In genomic region chr1:43956234-43956633, GRCh38 we compare ENCODE assay signal across 15 cellular contexts. TPM values are rescaled to one million over a fixed set of nuclear protein-coding genes. Genes with fewer than 3 reads are reported as not detected.
DNase-seq lines count a peak whose midpoint lies in the region; ATAC-seq and TF ChIP-seq lines count a peak whose summit lies in the region.
"Had no signal": no experiment of that assay in that cellular context is flagged by ENCODE, and none has a peak within 500 bp of the region (broad histone marks: within the 10 kb centered on the region; RNA-seq: fewer than 3 reads in every experiment).

No MANE protein-coding gene starts in this region.

- H3K4me3 ChIP-seq in dorsolateral prefrontal cortex = no peak overlapping the region
- H3K4me3 ChIP-seq in aorta (ENCODE audit: low read length in 2 of 2) = no peak overlapping the region
- H3K4me3 ChIP-seq: GM23248 had no signal

- H3K27me3 ChIP-seq in dorsolateral prefrontal cortex (no peaks in the 10 kb centered on the region), aorta (ENCODE audit: control insufficient read depth in 1 of 2, insufficient read depth in 2 of 2, low read length in 1 of 2) (no peaks in the 10 kb centered on the region)

- WGBS in aorta, 2 donors = 94 to 95% methylated on average over 8 of the region's 8 CpGs

- no peak for ATAC-seq in aorta (ENCODE audit: low FRiP score)
- ATAC-seq: HCT116 had no signal

- H3K36me3 ChIP-seq in aorta (ENCODE audit: control insufficient read depth in 1 of 2, insufficient read depth in 2 of 2, low read length in 1 of 2) = peaks cover 0 to 19% of the 10 kb centered on the region in 2 donors

- H3K27ac ChIP-seq in caudate nucleus (ENCODE audit: low read depth, low read length) (peak overlapping the region; percentile 99), dorsolateral prefrontal cortex (peak overlapping the region in 58 of 59 donors; percentile 88 to 100 (median 99)), temporal lobe (ENCODE audit: low read depth, low read length) (peak overlapping the region; percentile 100), aorta (ENCODE audit: low read depth in 1 of 2, low read length in 2 of 2) (no peak overlapping the region)
- H3K27ac ChIP-seq: GM23248 had no signal

- no peaks in the 10 kb centered on the region for H3K9me3 ChIP-seq in aorta (ENCODE audit: control insufficient read depth, low read length)

- no peaks in the 10 kb centered on the region for H3K4me1 ChIP-seq in aorta (ENCODE audit: control insufficient read depth in 1 of 2, insufficient read depth in 2 of 2, low read length in 2 of 2)

- TF ChIP-seq CTCF in dorsolateral prefrontal cortex (IDR thresholded peaks at IDR 0.05 in 54 of 56, conservative IDR thresholded peaks at IDR 0.05 in 2 of 56; ENCODE audit: low read depth in 1 of 56, partially characterized antibody in 56 of 56) = no peak

- DNase-seq in caudate nucleus (lab: John Stamatoyannopoulos, UW) (no peak), dorsolateral prefrontal cortex (no peak), NOMO-1 treated with dmso at 0.1 percent for 144 hours (lab: John Stamatoyannopoulos, UW; ENCODE audit: unreplicated experiment) (no peak), NCI-H2107 (lab: John Stamatoyannopoulos, UW) (no peak), aorta (no peak)
- DNase-seq: C1 segment of cervical spinal cord; Calu3; CD4-positive, alpha-beta memory T cell; COR-L47; DND-41; GM23248; H9 had no signal

- intact Hi-C loops in dorsolateral prefrontal cortex (cut with DNase I) = no loop called here
- intact Hi-C loops in aorta (cut with DNase I) = no loop called here

RNA-seq across cellular contexts. Expression of gene IPO13, which starts 9.5 kb away (rescaled TPM):
- 100 to 1,000 TPM in 51 of 120 experiments, 10 to 100 TPM in 69; 48.0 to 243 (median 94.5) TPM for total RNA-seq in dorsolateral prefrontal cortex
- 14.0 TPM for total RNA-seq in temporal lobe
- 10 to 100 TPM; 19.4 to 22.5 TPM for total RNA-seq in aorta
- 10 to 100 TPM in 1 of 2 donors, 1 to 10 TPM in 1; 9.8 to 29.2 TPM for polyA plus RNA-seq in aorta

RNA-seq across cellular contexts. Expression of gene DPH2, which starts 13.6 kb away (rescaled TPM):
- 10 to 100 TPM; 12.0 to 31.1 (median 20.7) TPM for total RNA-seq in dorsolateral prefrontal cortex
- 12.3 TPM for total RNA-seq in temporal lobe
- 10 to 100 TPM; 11.8 to 14.7 TPM for total RNA-seq in aorta
- polyA plus RNA-seq in aorta = 10 to 100 TPM in 1 of 2 donors, 1 to 10 TPM in 1; 6.0 to 15.8 TPM

RNA-seq across cellular contexts. Expression of gene ATP6V0B, which starts 18.5 kb away (rescaled TPM):
- 100 to 1,000 TPM; 112 to 276 (median 202) TPM for total RNA-seq in dorsolateral prefrontal cortex
- total RNA-seq in temporal lobe = 102 TPM
- 10 to 100 TPM; 77.9 to 79.8 TPM for total RNA-seq in aorta
- 100 to 1,000 TPM; 109 to 119 TPM for polyA plus RNA-seq in aorta

RNA-seq across cellular contexts. Expression of gene ARTN, which starts 22.6 kb away (rescaled TPM):
- 1 to 10 TPM in 86 of 120 experiments, under 1 TPM in 30, not detected in 4; 0.28 to 6.5 (median 1.4) TPM for total RNA-seq in dorsolateral prefrontal cortex
- total RNA-seq in temporal lobe = 0.49 TPM
- 1 to 10 TPM; 1.8 to 4.9 TPM for total RNA-seq in aorta
- polyA plus RNA-seq in aorta = 1 to 10 TPM in 1 of 2 donors, not detected in 1; 2.1 TPM
- total RNA-seq: A172 had no signal
- polyA plus RNA-seq: CD4-positive, alpha-beta memory T cell; GM23248 had no signal

RNA-seq across cellular contexts. Expression of gene B4GALT2, which starts 22.8 kb away (rescaled TPM):
- total RNA-seq in dorsolateral prefrontal cortex (10 to 100 TPM; 33.5 to 97.8 (median 48.8) TPM), temporal lobe (50.4 TPM), aorta (10 to 100 TPM; 31.8 to 32.2 TPM)
- 10 to 100 TPM; 34.8 to 40.2 TPM for polyA plus RNA-seq in aorta

Comparison
In these comparisons a context has a peak if more than half of its experiments do, and no peak if none do; other contexts are left out.
1. H3K27ac ChIP-seq: peak in caudate nucleus (single experiment), dorsolateral prefrontal cortex (58 of 59) and temporal lobe (single experiment); none in aorta (0 of 2).